8 cellular contexts compared by ENCODE assay signal in the genomic region with DNA sequence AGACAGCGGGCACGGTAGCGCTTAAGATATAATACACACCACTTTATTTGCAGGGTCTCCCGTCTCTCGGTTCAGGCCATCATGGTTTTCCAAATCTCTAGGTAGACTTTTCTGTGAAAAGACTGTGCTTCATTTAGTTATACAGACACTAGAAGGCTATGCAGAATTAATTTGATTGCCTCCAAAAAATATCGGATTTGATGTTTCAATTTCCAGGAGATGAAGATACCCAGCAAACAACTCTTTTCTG. TPM values are rescaled to one million over a fixed set of nuclear protein-coding genes. Genes with fewer than 3 reads are reported as not detected.
DNase-seq lines count a peak whose midpoint lies in the region; ATAC-seq and TF ChIP-seq lines count a peak whose summit lies in the region.

No MANE protein-coding gene starts in this region.

- H3K36me3 ChIP-seq in mammary epithelial cell (ENCODE audit: insufficient read depth, low read length), result peaks cover 11% of the 10 kb centered on the region
- peaks cover 2 to 6% of the 10 kb centered on the region in 2 donors for H3K36me3 ChIP-seq in lung (ENCODE audit: control insufficient read depth in 2 of 2, insufficient read depth in 2 of 2, low read length in 2 of 2)
- H3K36me3 ChIP-seq in tibial nerve, result peaks cover 0 to 28% (median 0%) of the 10 kb centered on the region in 3 donors

- no peak for TF ChIP-seq CTCF in mammary epithelial cell (conservative IDR thresholded peaks at IDR 0.05 in 1 of 2, IDR thresholded peaks at IDR 0.05 in 1 of 2; ENCODE audit: extremely low read depth in 1 of 2, insufficient read depth in 1 of 2, low read depth in 1 of 2, low read length in 2 of 2)
- TF ChIP-seq CTCF in lung (IDR thresholded peaks at IDR 0.05; ENCODE audit: control extremely low read depth, extremely low read depth), result no peak
- TF ChIP-seq CTCF in tibial nerve (IDR thresholded peaks at IDR 0.05), result no peak

- DNase-seq in NCI-H146 treated with DMSO at 0.1 percent for 48 hours (lab: John Stamatoyannopoulos, UW; ENCODE audit: unreplicated experiment) (peak; percentile 15), NCI-H146 (lab: John Stamatoyannopoulos, UW) (no peak), mammary epithelial cell (no peak), lung (ENCODE audit: low spot score) (no peak), tibial nerve (ENCODE audit: low spot score in 2 of 2) (no peak), HCEC 1CT (no peak)

- no peaks in the 10 kb centered on the region for H3K27me3 ChIP-seq in mammary epithelial cell (ENCODE audit: insufficient read depth, low read length)
- no peaks in the 10 kb centered on the region for H3K27me3 ChIP-seq in lung (ENCODE audit: control insufficient read depth, insufficient read depth)
- H3K27me3 ChIP-seq in tibial nerve, result no peaks in the 10 kb centered on the region

- ATAC-seq in lung (ENCODE audit: insufficient read depth, low FRiP score), result no peak
- ATAC-seq in HG02763 (IDR thresholded peaks at IDR 0.05; ENCODE audit: unreplicated experiment), result no peak
- ATAC-seq in stimulated activated memory B cell treated with anti-CD40 and anti-IgM and Interleukin-4, amounts not matched to agents 10 μg/mL and 1 μg/mL and 100 μg/mL, for 72 hours, result no peak

- peak overlapping the region; percentile 90 for H3K9ac ChIP-seq in mammary epithelial cell (ENCODE audit: insufficient read depth, low read length)

- TF ChIP-seq POLR2A in tibial nerve (IDR thresholded peaks at IDR 0.05), result no peak

- in situ Hi-C loops in mammary epithelial cell (cut with MboI; ENCODE audit: low sequenced_read_pairs in 2 of 2), result no loop called here

- WGBS in mammary epithelial cell (ENCODE audit: low coverage, missing lambda C conversion rate), result 0% methylated on average over 6 of the region's 6 CpGs
- 2% methylated on average over 6 of the region's 6 CpGs for WGBS in lung, 2 donors
- 1 to 2% methylated on average over 6 of the region's 6 CpGs for WGBS in tibial nerve, 2 donors

- H3K9me3 ChIP-seq in mammary epithelial cell (replicated peaks; ENCODE audit: insufficient read depth, low read length) (no peaks in the 10 kb centered on the region), lung (ENCODE audit: control insufficient read depth in 2 of 2, insufficient read depth in 1 of 2, low read length in 1 of 2) (no peaks in the 10 kb centered on the region), tibial nerve (no peaks in the 10 kb centered on the region)

- no peak for TF ChIP-seq EP300 in tibial nerve (IDR thresholded peaks at IDR 0.05)

- peaks cover 28% of the 10 kb centered on the region for H3K4me1 ChIP-seq in mammary epithelial cell (ENCODE audit: insufficient read depth, low read length)
- H3K4me1 ChIP-seq in lung (ENCODE audit: control insufficient read depth in 2 of 2, insufficient read depth in 2 of 2, low read length in 2 of 2), result peaks cover 1 to 18% of the 10 kb centered on the region in 2 donors
- peaks cover 6 to 66% (median 37%) of the 10 kb centered on the region in 4 donors for H3K4me1 ChIP-seq in tibial nerve

- peak overlapping the region; percentile 64 to 100 (median 86) for H3K4me3 ChIP-seq in mammary epithelial cell (replicated peaks in 1 of 3; ENCODE audit: insufficient read depth in 1 of 3, low read depth in 2 of 3, low read length in 3 of 3)
- H3K4me3 ChIP-seq in lung, result peak overlapping the region; percentile 97
- H3K4me3 ChIP-seq in tibial nerve, result peak overlapping the region; percentile 85 to 99 (median 86)

- H3K27me3 Mint-ChIP-seq in stimulated activated memory B cell treated with anti-CD40 and anti-IgM and Interleukin-4, amounts not matched to agents 10 μg/mL and 1 μg/mL and 100 μg/mL, for 72 hours, result no peaks in the 10 kb centered on the region

- peaks cover 19% of the 10 kb centered on the region for H3K4me1 Mint-ChIP-seq in stimulated activated memory B cell treated with anti-CD40 and anti-IgM and Interleukin-4, amounts not matched to agents 10 μg/mL and 1 μg/mL and 100 μg/mL, for 72 hours

- BruUV-seq in mammary epithelial cell (replicated peaks; lab: Mats Ljungman, UMichigan), result no TSS peak

- H3K27ac ChIP-seq in mammary epithelial cell (ENCODE audit: insufficient read depth, low read depth, low read length) (peak overlapping the region; percentile 90), lung (ENCODE audit: low read depth in 1 of 2, low read length in 1 of 2) (peak overlapping the region; percentile 81 to 97), tibial nerve (peak overlapping the region; percentile 65 to 97 (median 96))

- intact Hi-C loops in mammary epithelial cell (cut with micrococcal nuclease), result loop anchor here (1.0 to 2.0 kb wide), 2 partner anchors 14 to 29 kb away; a partner anchor contains a TSS

- dilution Hi-C loops in mammary epithelial cell (cut with HindIII; ENCODE audit: low sequenced_read_pairs), result no loop called here

- peaks cover 85% of the 10 kb centered on the region for H3K79me2 ChIP-seq in mammary epithelial cell (ENCODE audit: insufficient read depth, low read length)

- H4K20me1 ChIP-seq in mammary epithelial cell (ENCODE audit: insufficient read depth, low read length), result no peaks in the 10 kb centered on the region

- H3K4me3 Mint-ChIP-seq in stimulated activated memory B cell treated with anti-CD40 and anti-IgM and Interleukin-4, amounts not matched to agents 10 μg/mL and 1 μg/mL and 100 μg/mL, for 72 hours, result no peak overlapping the region

- no peaks in the 10 kb centered on the region for H3K9me3 Mint-ChIP-seq in stimulated activated memory B cell treated with anti-CD40 and anti-IgM and Interleukin-4, amounts not matched to agents 10 μg/mL and 1 μg/mL and 100 μg/mL, for 72 hours

- peak overlapping the region; percentile 85 for H3K4me2 ChIP-seq in mammary epithelial cell (ENCODE audit: insufficient read depth, low read depth, low read length)

- peak overlapping the region; percentile 96 for H2AFZ ChIP-seq in mammary epithelial cell (ENCODE audit: low read depth, low read length)

- CTCF ChIA-PET in mammary epithelial cell (lab: Charles Lee; ENCODE audit: low non-redundant PET), result no interaction called here

- peaks cover 32% of the 10 kb centered on the region for H3K36me3 Mint-ChIP-seq in stimulated activated memory B cell treated with anti-CD40 and anti-IgM and Interleukin-4, amounts not matched to agents 10 μg/mL and 1 μg/mL and 100 μg/mL, for 72 hours

- no peak overlapping the region for H3K27ac Mint-ChIP-seq in stimulated activated memory B cell treated with anti-CD40 and anti-IgM and Interleukin-4, amounts not matched to agents 10 μg/mL and 1 μg/mL and 100 μg/mL, for 72 hours

RNA-seq across cellular contexts. Expression of a gene that starts 0.6 kb away (rescaled TPM):
- total RNA-seq in mammary epithelial cell (10 to 100 TPM; 16.8 to 18.7 TPM), lung (10 to 100 TPM; 12.5 to 13.7 TPM), tibial nerve (10 to 100 TPM; 14.5 to 16.1 (median 15.6) TPM)
- polyA plus RNA-seq in mammary epithelial cell (17.4 TPM), lung (10 to 100 TPM in 1 of 2 donors, 1 to 10 TPM in 1; 9.2 to 10.0 TPM)
- polyA minus RNA-seq in mammary epithelial cell, result 12.0 TPM

RNA-seq across cellular contexts. Expression of a gene that starts 1.7 kb away (rescaled TPM):
- total RNA-seq in mammary epithelial cell, result 100 to 1,000 TPM; 180 to 230 TPM
- 442 TPM for polyA plus RNA-seq in mammary epithelial cell
- 154 TPM for polyA minus RNA-seq in mammary epithelial cell
- 100 to 1,000 TPM; 118 to 165 TPM for total RNA-seq in lung
- polyA plus RNA-seq in lung, result 100 to 1,000 TPM; 291 to 365 TPM
- total RNA-seq in tibial nerve, result 100 to 1,000 TPM; 122 to 207 (median 155) TPM

RNA-seq across cellular contexts. Expression of a gene that starts 29.6 kb away (rescaled TPM):
- 10 to 100 TPM; 63.2 TPM for total RNA-seq in mammary epithelial cell
- polyA plus RNA-seq in mammary epithelial cell, result 60.0 TPM
- polyA minus RNA-seq in mammary epithelial cell, result 13.8 TPM
- 10 to 100 TPM; 30.6 to 44.7 TPM for total RNA-seq in lung
- 10 to 100 TPM; 43.9 to 57.4 TPM for polyA plus RNA-seq in lung
- total RNA-seq in tibial nerve, result 10 to 100 TPM; 53.5 to 82.2 (median 70.3) TPM
